Comparison of ENCODE assay signal across 15 cellular contexts in the genomic region with DNA sequence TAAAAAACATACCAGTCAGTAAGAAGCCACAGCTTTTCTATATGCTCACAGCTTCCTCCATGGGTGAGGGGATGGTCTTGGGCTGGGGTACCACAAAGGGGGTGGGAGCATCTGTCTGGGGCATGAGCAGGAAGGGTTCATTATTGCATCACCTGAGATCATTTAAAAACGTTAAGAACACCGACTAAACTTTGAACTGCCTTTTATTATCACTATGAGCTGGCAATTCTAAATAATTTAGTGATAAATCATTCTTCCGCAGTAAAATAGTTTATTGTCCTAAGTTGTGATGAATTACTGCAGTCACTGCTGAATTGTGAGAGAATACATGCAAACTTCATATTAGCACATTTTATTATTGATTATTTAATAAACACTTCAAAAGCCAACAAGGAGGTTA.
DNase-seq lines count a peak whose midpoint lies in the region; ATAC-seq and TF ChIP-seq lines count a peak whose summit lies in the region.
"Had no signal": no experiment of that assay in that cellular context is flagged by ENCODE, and none has a peak within 500 bp of the region (broad histone marks: within the 10 kb centered on the region; RNA-seq: fewer than 3 reads in every experiment).

No MANE protein-coding gene starts in this region.

- TF ChIP-seq CTCF in fibroblast of pulmonary artery (IDR thresholded peaks at IDR 0.05; ENCODE audit: low read length, missing control alignments) (no peak), osteoblast (IDR thresholded peaks at IDR 0.05; ENCODE audit: extremely low read depth, low read depth, low read length) (no peak)

- H3K4me3 ChIP-seq in GM23248 (no peak overlapping the region), fibroblast of pulmonary artery (replicated peaks; ENCODE audit: low read depth, low read length) (no peak overlapping the region), osteoblast (ENCODE audit: insufficient read depth, low read length) (peak overlapping the region; percentile 46)
- H3K4me3 ChIP-seq: A549 had no signal

- in situ Hi-C loops in GM23248 (cut with MboI) = no loop called here

- H3K36me3 ChIP-seq in GM23248 (ENCODE audit: low read depth) = no peaks in the 10 kb centered on the region
- no peaks in the 10 kb centered on the region for H3K36me3 ChIP-seq in osteoblast (ENCODE audit: insufficient read depth, low read length)

- no peaks in the 10 kb centered on the region for H3K27me3 ChIP-seq in GM23248 (replicated peaks; ENCODE audit: insufficient read depth)
- H3K27me3 ChIP-seq in osteoblast (ENCODE audit: insufficient read depth, low read length) = no peaks in the 10 kb centered on the region

- no peak for ATAC-seq in HG03039 (IDR thresholded peaks at IDR 0.05; ENCODE audit: unreplicated experiment)
- ATAC-seq: A549 had no signal

- no peak overlapping the region for H3K9ac ChIP-seq in GM23248

- H2AFZ ChIP-seq in GM23248 (0 out of 2 replicates have a peak overlapping the region, but pooled peaks have one; percentile 23), osteoblast (ENCODE audit: low read length) (peak overlapping the region; percentile 17)

- no peaks in the 10 kb centered on the region; the same call in 1 of the 2 replicates for H3K4me1 ChIP-seq in GM23248 (ENCODE audit: insufficient read depth)
- H3K4me1 ChIP-seq in osteoblast (ENCODE audit: insufficient read depth, low read length) = peaks cover 28% of the 10 kb centered on the region
- H3K4me1 ChIP-seq: A549 had no signal

- H3K79me2 ChIP-seq in GM23248 (ENCODE audit: insufficient read depth) = no peaks in the 10 kb centered on the region
- H3K79me2 ChIP-seq in osteoblast (ENCODE audit: insufficient read depth, low read length) = no peaks in the 10 kb centered on the region

- no peak overlapping the region for H3K4me2 ChIP-seq in GM23248 (ENCODE audit: unreplicated experiment)
- H3K4me2 ChIP-seq in osteoblast (ENCODE audit: insufficient read depth, low read length) = peak overlapping the region; percentile 73
- H3K4me2 ChIP-seq: A549 had no signal

- H3K27ac ChIP-seq in GM23248 (no peak overlapping the region), osteoblast (ENCODE audit: low read depth, low read length) (peak overlapping the region; percentile 80)
- H3K27ac ChIP-seq: A549 had no signal

- no peaks in the 10 kb centered on the region for H3K9me2 ChIP-seq in GM23248 (ENCODE audit: insufficient read depth)

- H4K20me1 ChIP-seq in GM23248 (ENCODE audit: insufficient read depth) = no peaks in the 10 kb centered on the region
- no peaks in the 10 kb centered on the region for H4K20me1 ChIP-seq in osteoblast (ENCODE audit: insufficient read depth, low read length)

- WGBS in GM23248 (ENCODE audit: low coverage in 1 of 2, low lambda C conversion rate in 2 of 2, missing lambda C conversion rate in 2 of 2), 2 experiments = 29 to 37% methylated on average over 3 of the region's 3 CpGs

- no peaks in the 10 kb centered on the region for H3K9me3 ChIP-seq in GM23248 (ENCODE audit: low read depth)
- no peaks in the 10 kb centered on the region for H3K9me3 ChIP-seq in osteoblast (ENCODE audit: low read depth, low read length)
- H3K9me3 ChIP-seq: A549 had no signal

- no peaks in the 10 kb centered on the region for H3F3A ChIP-seq in GM23248 (ENCODE audit: insufficient read depth)

- DNase-seq in GM23248 = peak; percentile 17
- peak; percentile 20 for DNase-seq in RKO (ENCODE audit: low spot score)
- DNase-seq in fibroblast of pulmonary artery (ENCODE audit: low read depth) = peak; percentile 21
- DNase-seq in osteoblast (ENCODE audit: insufficient read length, low spot score, missing footprints) = no peak
- DNase-seq in DMS114 treated with DMSO at 0.1 percent for 48 hours (lab: John Stamatoyannopoulos, UW; ENCODE audit: unreplicated experiment) = no peak
- DNase-seq in SK-N-DZ (ENCODE audit: low spot score) = no peak
- DNase-seq: C1 segment of cervical spinal cord, H7, NCI-H1417 treated with DMSO at 0.1 percent for 48 hours, NCI-H2029, NCI-H510A treated with DMSO at 0.1 percent for 48 hours, NCI-H82, SHP77 had no signal

Comparison
In these comparisons a context has a peak if more than half of its experiments do, and no peak if none do; other contexts are left out.
1. DNase-seq: peak in GM23248 (single experiment), RKO (single experiment) and fibroblast of pulmonary artery (single experiment); none in osteoblast (single experiment), DMS114 treated with DMSO at 0.1 percent for 48 hours (single experiment) and SK-N-DZ (single experiment).